In genomic region chr16:12927591-12927990, GRCh38 we compare ENCODE assay signal across 26 cellular contexts. TPM values are rescaled to one million over a fixed set of nuclear protein-coding genes. Genes with fewer than 3 reads are reported as not detected.
"Had no signal": no experiment of that assay in that cellular context is flagged by ENCODE, and none has a peak within 500 bp of the region (broad histone marks: within the 10 kb centered on the region; RNA-seq: fewer than 3 reads in every experiment).

No MANE protein-coding gene starts in this region.

- ATAC-seq: activated T-cell treated with anti-CD3 and anti-CD28 coated beads, Interleukin-2, amount 50 U/mL, for 4 hours had no signal

- H3K4me1 ChIP-seq: Peyer's patch, SJCRH30 had no signal

- H3K4me1 Mint-ChIP-seq: activated CD4-positive, alpha-beta T cell treated with anti-CD3 and anti-CD28 coated beads, Interleukin-2, amount 10 ng/mL, durations not matched to agents 7 days and 5 days had no signal

- H3K4me3 Mint-ChIP-seq: activated CD4-positive, alpha-beta memory T cell treated with anti-CD3 and anti-CD28 coated beads for 36 hours; activated CD4-positive, alpha-beta T cell treated with anti-CD3 and anti-CD28 coated beads, Interleukin-2, amount 10 ng/mL, durations not matched to agents 7 days and 5 days; activated naive CD8-positive, alpha-beta T cell; activated T-cell treated with anti-CD3 and anti-CD28 coated beads, Interleukin-2, amount 50 U/mL, for 4 hours; T-helper 1 cell treated with Interleukin-12 subunit alpha and Interleukin-12 subunit beta and Interleukin-4 antibody, amounts not matched to agents 30 μg/mL and 1 μg/mL, for 36 hours had no signal

- H3K27ac ChIP-seq: brain microvascular endothelial cell, cardiac muscle cell, Peyer's patch, RWPE1, SJCRH30 had no signal

- FAIRE-seq: astrocyte had no signal

- H3K27me3 ChIP-seq: brain microvascular endothelial cell, cardiac muscle cell, MG63, Peyer's patch, SJCRH30 had no signal

- H3K27ac Mint-ChIP-seq: activated CD4-positive, alpha-beta memory T cell treated with anti-CD3 and anti-CD28 coated beads for 36 hours; activated CD4-positive, alpha-beta T cell treated with anti-CD3 and anti-CD28 coated beads, Interleukin-2, amount 10 ng/mL, durations not matched to agents 7 days and 5 days; activated naive CD8-positive, alpha-beta T cell; T-helper 1 cell treated with Interleukin-12 subunit alpha and Interleukin-12 subunit beta and Interleukin-4 antibody, amounts not matched to agents 30 μg/mL and 1 μg/mL, for 36 hours had no signal

- H3K36me3 ChIP-seq: brain microvascular endothelial cell, cardiac muscle cell, MG63, Peyer's patch, SJCRH30 had no signal

- H3K4me3 ChIP-seq: cardiac muscle cell, MG63, Peyer's patch, SJCRH30 had no signal

- H3K36me3 Mint-ChIP-seq: activated CD4-positive, alpha-beta memory T cell treated with anti-CD3 and anti-CD28 coated beads for 36 hours; activated naive CD8-positive, alpha-beta T cell had no signal

- H3K9me3 Mint-ChIP-seq: activated CD4-positive, alpha-beta memory T cell treated with anti-CD3 and anti-CD28 coated beads for 36 hours; activated CD4-positive, alpha-beta T cell treated with anti-CD3 and anti-CD28 coated beads, Interleukin-2, amount 10 ng/mL, durations not matched to agents 7 days and 5 days; T-helper 1 cell treated with Interleukin-12 subunit alpha and Interleukin-12 subunit beta and Interleukin-4 antibody, amounts not matched to agents 30 μg/mL and 1 μg/mL, for 36 hours had no signal

- DNase-seq: activated CD4-positive, alpha-beta memory T cell treated with anti-CD3 and anti-CD28 coated beads for 36 hours; activated CD4-positive, alpha-beta T cell treated with anti-CD3 and anti-CD28 coated beads, Interleukin-2, amount 10 ng/mL, durations not matched to agents 7 days and 5 days; activated CD4-positive, CD25-positive, alpha-beta regulatory T cell; activated CD8-positive, alpha-beta memory T cell treated with anti-CD3 and anti-CD28 coated beads for 24 hours; activated effector memory CD4-positive, alpha-beta T cell treated with anti-CD3 and anti-CD28 coated beads, Interleukin-2, amount 50 U/mL, for 16 hours; activated naive CD4-positive, alpha-beta T cell treated with Interleukin-2 at 50 U/mL for 16 hours; activated T-cell treated with anti-CD3 and anti-CD28 coated beads, Interleukin-2, amount 50 U/mL, for 4 hours; amygdala; brain microvascular endothelial cell; MG63; MV-4-11; NCI-H1092 treated with DMSO at 0.1 percent for 48 hours; NCI-H1417 treated with DMSO at 0.1 percent for 48 hours; NCI-H1694; NCI-H2029; NCI-H2107; NCI-H510A treated with DMSO at 0.1 percent for 48 hours; NCI-H69; Peyer's patch; Right ventricle myocardium superior had no signal

- H3K9me3 ChIP-seq: MG63, Peyer's patch, SJCRH30 had no signal

RNA-seq across cellular contexts. Expression of gene SHISA9, which starts 26.2 kb away (rescaled TPM):
- total RNA-seq: SJCRH30 had no signal
- polyA plus RNA-seq: cardiac muscle cell had no signal
